1 cellular context compared by ENCODE assay signal in the genomic region with DNA sequence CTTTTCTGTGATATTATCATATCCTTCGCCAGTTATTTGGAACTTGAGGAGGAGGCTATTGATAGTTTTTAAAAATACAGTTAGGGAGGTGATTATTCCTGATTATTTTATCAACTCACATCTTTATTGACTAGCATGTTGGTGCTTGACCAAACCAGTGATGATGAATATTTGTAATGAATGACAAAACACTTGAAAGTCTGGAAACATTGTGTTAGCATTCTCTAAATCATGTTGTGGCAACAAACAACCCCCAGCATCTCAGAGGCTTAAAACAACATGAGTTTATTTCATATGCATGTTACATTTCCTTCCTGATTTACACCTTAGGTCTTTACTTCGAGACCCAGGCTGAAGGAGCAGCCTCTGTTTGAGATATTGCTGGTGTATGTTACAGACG.
TF ChIP-seq lines count a peak whose summit lies in the region.

No MANE protein-coding gene starts in this region.

TF ChIP-seq in GM23338, 12 proteins besides CTCF, POLR2A, EP300 and RAD21 (continued from another document):
- TF ChIP-seq, protein P1, sequence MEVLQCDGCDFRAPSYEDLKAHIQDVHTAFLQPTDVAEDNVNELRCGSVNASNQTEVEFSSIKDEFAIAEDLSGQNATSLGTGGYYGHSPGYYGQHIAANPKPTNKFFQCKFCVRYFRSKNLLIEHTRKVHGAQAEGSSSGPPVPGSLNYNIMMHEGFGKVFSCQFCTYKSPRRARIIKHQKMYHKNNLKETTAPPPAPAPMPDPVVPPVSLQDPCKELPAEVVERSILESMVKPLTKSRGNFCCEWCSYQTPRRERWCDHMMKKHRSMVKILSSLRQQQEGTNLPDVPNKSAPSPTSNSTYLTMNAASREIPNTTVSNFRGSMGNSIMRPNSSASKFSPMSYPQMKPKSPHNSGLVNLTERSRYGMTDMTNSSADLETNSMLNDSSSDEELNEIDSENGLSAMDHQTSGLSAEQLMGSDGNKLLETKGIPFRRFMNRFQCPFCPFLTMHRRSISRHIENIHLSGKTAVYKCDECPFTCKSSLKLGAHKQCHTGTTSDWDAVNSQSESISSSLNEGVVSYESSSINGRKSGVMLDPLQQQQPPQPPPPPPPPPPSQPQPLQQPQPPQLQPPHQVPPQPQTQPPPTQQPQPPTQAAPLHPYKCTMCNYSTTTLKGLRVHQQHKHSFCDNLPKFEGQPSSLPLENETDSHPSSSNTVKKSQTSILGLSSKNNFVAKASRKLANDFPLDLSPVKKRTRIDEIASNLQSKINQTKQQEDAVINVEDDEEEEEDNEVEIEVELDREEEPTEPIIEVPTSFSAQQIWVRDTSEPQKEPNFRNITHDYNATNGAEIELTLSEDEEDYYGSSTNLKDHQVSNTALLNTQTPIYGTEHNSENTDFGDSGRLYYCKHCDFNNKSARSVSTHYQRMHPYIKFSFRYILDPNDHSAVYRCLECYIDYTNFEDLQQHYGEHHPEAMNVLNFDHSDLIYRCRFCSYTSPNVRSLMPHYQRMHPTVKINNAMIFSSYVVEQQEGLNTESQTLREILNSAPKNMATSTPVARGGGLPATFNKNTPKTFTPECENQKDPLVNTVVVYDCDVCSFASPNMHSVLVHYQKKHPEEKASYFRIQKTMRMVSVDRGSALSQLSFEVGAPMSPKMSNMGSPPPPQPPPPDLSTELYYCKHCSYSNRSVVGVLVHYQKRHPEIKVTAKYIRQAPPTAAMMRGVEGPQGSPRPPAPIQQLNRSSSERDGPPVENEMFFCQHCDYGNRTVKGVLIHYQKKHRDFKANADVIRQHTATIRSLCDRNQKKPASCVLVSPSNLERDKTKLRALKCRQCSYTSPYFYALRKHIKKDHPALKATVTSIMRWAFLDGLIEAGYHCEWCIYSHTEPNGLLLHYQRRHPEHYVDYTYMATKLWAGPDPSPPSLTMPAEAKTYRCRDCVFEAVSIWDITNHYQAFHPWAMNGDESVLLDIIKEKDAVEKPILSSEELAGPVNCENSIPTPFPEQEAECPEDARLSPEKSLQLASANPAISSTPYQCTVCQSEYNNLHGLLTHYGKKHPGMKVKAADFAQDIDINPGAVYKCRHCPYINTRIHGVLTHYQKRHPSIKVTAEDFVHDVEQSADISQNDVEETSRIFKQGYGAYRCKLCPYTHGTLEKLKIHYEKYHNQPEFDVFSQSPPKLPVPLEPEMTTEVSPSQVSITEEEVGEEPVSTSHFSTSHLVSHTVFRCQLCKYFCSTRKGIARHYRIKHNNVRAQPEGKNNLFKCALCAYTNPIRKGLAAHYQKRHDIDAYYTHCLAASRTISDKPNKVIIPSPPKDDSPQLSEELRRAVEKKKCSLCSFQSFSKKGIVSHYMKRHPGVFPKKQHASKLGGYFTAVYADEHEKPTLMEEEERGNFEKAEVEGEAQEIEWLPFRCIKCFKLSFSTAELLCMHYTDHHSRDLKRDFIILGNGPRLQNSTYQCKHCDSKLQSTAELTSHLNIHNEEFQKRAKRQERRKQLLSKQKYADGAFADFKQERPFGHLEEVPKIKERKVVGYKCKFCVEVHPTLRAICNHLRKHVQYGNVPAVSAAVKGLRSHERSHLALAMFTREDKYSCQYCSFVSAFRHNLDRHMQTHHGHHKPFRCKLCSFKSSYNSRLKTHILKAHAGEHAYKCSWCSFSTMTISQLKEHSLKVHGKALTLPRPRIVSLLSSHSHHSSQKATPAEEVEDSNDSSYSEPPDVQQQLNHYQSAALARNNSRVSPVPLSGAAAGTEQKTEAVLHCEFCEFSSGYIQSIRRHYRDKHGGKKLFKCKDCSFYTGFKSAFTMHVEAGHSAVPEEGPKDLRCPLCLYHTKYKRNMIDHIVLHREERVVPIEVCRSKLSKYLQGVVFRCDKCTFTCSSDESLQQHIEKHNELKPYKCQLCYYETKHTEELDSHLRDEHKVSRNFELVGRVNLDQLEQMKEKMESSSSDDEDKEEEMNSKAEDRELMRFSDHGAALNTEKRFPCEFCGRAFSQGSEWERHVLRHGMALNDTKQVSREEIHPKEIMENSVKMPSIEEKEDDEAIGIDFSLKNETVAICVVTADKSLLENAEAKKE (CRISPR knock-in tag; IDR thresholded peaks at IDR 0.05): no peak
- no peak for TF ChIP-seq REST (IDR thresholded peaks at IDR 0.05; ENCODE audit: unreplicated experiment)
- no peak for TF ChIP-seq POLR2AphosphoS5 (IDR thresholded peaks at IDR 0.05; ENCODE audit: low read depth)
- no peak for TF ChIP-seq CREB1 (CRISPR knock-in tag; IDR thresholded peaks at IDR 0.05; ENCODE audit: low read depth)
- TF ChIP-seq STAT1 (IDR thresholded peaks at IDR 0.05; ENCODE audit: unreplicated experiment): no peak
